18 cellular contexts compared by ENCODE assay signal in genomic region chr7:117839507-117839906, GRCh38. TPM values are rescaled to one million over a fixed set of nuclear protein-coding genes. Genes with fewer than 3 reads are reported as not detected.
DNase-seq lines count a peak whose midpoint lies in the region; ATAC-seq, FAIRE-seq and TF ChIP-seq lines count a peak whose summit lies in the region.
"Had no signal": no experiment of that assay in that cellular context is flagged by ENCODE, and none has a peak within 500 bp of the region (broad histone marks: within the 10 kb centered on the region; RNA-seq: fewer than 3 reads in every experiment).

No MANE protein-coding gene starts in this region.

- TF ChIP-seq RAD21 in GM12878 (IDR thresholded peaks at IDR 0.05; ENCODE audit: insufficient read depth, low read depth, low read length) = no peak

- RAD21 ChIA-PET in GM12878 (lab: Charles Lee; ENCODE audit: unreplicated experiment) = no interaction called here

- POLR2A ChIA-PET in GM12878 (lab: Charles Lee) (no interaction called here), HEK293T (lab: Yijun Ruan, JAX) (no interaction called here)

- no peaks in the 10 kb centered on the region for H3K79me2 ChIP-seq in GM12878 (ENCODE audit: control insufficient read depth, insufficient read depth, low read length)

- no peaks in the 10 kb centered on the region for H4K20me1 ChIP-seq in GM12878 (ENCODE audit: control insufficient read depth, insufficient read depth)

- no peak overlapping the region for H2AFZ ChIP-seq in GM12878 (ENCODE audit: control insufficient read depth, low read depth, low read length)

- peak; percentile 33 for DNase-seq in activated CD4-positive, alpha-beta T cell treated with anti-CD3 and anti-CD28 coated beads, Interleukin-2, amount 10 ng/mL, durations not matched to agents 24 days and 14 days
- DNase-seq in activated CD4-positive, alpha-beta T cell treated with anti-CD3 and anti-CD28 coated beads, Interleukin-2, amount 50 U/mL, for 48 hours = no peak
- DNase-seq in GM12878 (ENCODE audit: low read depth, low spot score) (no peak), T-helper 17 cell (no peak), HEK293T (ENCODE audit: extremely low spot score) (no peak)
- DNase-seq in NK-92 treated with Interleukin-12 subunit alpha and Interleukin-12 subunit beta, amount 100 ng/mL, for 24 hours (lab: John Stamatoyannopoulos, UW) = no peak
- DNase-seq: 8988T; activated CD8-positive, alpha-beta T cell treated with anti-CD3 and anti-CD28 coated beads for 36 hours; activated gamma-delta T cell; CD4-positive, CD25-positive, alpha-beta regulatory T cell; left ventricle myocardium superior; NCI-H1092; RPMI8226; T-helper 9 cell had no signal

- H3K4me2 ChIP-seq in GM12878 (ENCODE audit: control insufficient read depth, insufficient read depth) = no peak overlapping the region

- no peaks in the 10 kb centered on the region for H3K36me3 ChIP-seq in GM12878 (ENCODE audit: control insufficient read depth in 2 of 2, insufficient read depth in 2 of 2, low read length in 1 of 2)

- no peaks in the 10 kb centered on the region for H3K27me3 ChIP-seq in GM12878 (replicated peaks in 1 of 2; ENCODE audit: control insufficient read depth in 2 of 2, insufficient read depth in 2 of 2, low read length in 1 of 2)

- ATAC-seq in GM21723 (IDR thresholded peaks at IDR 0.05; ENCODE audit: unreplicated experiment) (peak; percentile 82), HG03139 (IDR thresholded peaks at IDR 0.05; ENCODE audit: unreplicated experiment) (peak; percentile 41), GM12878 (peak; percentile 67), T-helper 17 cell (no peak)
- ATAC-seq: activated CD8-positive, alpha-beta T cell treated with anti-CD3 and anti-CD28 coated beads for 36 hours; left ventricle myocardium superior; natural killer cell treated with Interleukin-12 subunit alpha and Interleukin-12 subunit beta and Interleukin-15 and Interleukin-18, amount 100 ng/mL, for 72 hours had no signal

- SMC1A ChIA-PET in GM12878 (lab: Charles Lee; ENCODE audit: uncharacterized antibody, unreplicated experiment) = interaction anchor here (1.2 kb wide), 1 partner anchor 86 kb away, joined by 3 read pairs; no protein-coding TSS in a partner anchor

- in situ Hi-C loops in GM12878 (cut with MboI) = no loop called here

- H3K9me3 Mint-ChIP-seq in activated CD4-positive, alpha-beta T cell treated with anti-CD3 and anti-CD28 coated beads, Interleukin-2, amount 10 ng/mL, durations not matched to agents 24 days and 14 days = no peaks in the 10 kb centered on the region

- no peak overlapping the region for H3K9ac ChIP-seq in GM12878 (ENCODE audit: control insufficient read depth, insufficient read depth, low read length)

- H3K27ac ChIP-seq in GM12878 (ENCODE audit: control insufficient read depth, insufficient read depth) = no peak overlapping the region

- no peak overlapping the region for H3K4me3 Mint-ChIP-seq in activated CD4-positive, alpha-beta T cell treated with anti-CD3 and anti-CD28 coated beads, Interleukin-2, amount 10 ng/mL, durations not matched to agents 24 days and 14 days
- H3K4me3 Mint-ChIP-seq in T-helper 17 cell = no peak overlapping the region
- H3K4me3 Mint-ChIP-seq: activated CD8-positive, alpha-beta T cell treated with anti-CD3 and anti-CD28 coated beads for 36 hours; CD4-positive, CD25-positive, alpha-beta regulatory T cell; natural killer cell treated with Interleukin-12 subunit alpha and Interleukin-12 subunit beta and Interleukin-15 and Interleukin-18, amount 100 ng/mL, for 72 hours had no signal

- no peak for TF ChIP-seq EP300 in GM12878 (IDR thresholded peaks at IDR 0.05; ENCODE audit: borderline replicate concordance in 1 of 2, control insufficient read depth in 1 of 2, low read depth in 2 of 2, low read length in 2 of 2)

- no peaks in the 10 kb centered on the region for H3K36me3 Mint-ChIP-seq in activated CD4-positive, alpha-beta T cell treated with anti-CD3 and anti-CD28 coated beads, Interleukin-2, amount 10 ng/mL, durations not matched to agents 24 days and 14 days (ENCODE audit: low read depth)
- H3K36me3 Mint-ChIP-seq in T-helper 17 cell (ENCODE audit: low read depth) = no peaks in the 10 kb centered on the region
- H3K36me3 Mint-ChIP-seq: CD4-positive, CD25-positive, alpha-beta regulatory T cell; natural killer cell treated with Interleukin-12 subunit alpha and Interleukin-12 subunit beta and Interleukin-15 and Interleukin-18, amount 100 ng/mL, for 72 hours had no signal

- no peak for FAIRE-seq in GM12878 (lab: Jason Lieb, UNC)

- intact Hi-C loops in activated CD4-positive, alpha-beta T cell treated with anti-CD3 and anti-CD28 coated beads, Interleukin-2, amount 10 ng/mL, durations not matched to agents 24 days and 14 days (cut with micrococcal nuclease) = no loop called here
- intact Hi-C loops in GM12878 (cut with micrococcal nuclease; ENCODE audit: unreplicated experiment) = no loop called here

- H3K27ac Mint-ChIP-seq in activated CD4-positive, alpha-beta T cell treated with anti-CD3 and anti-CD28 coated beads, Interleukin-2, amount 10 ng/mL, durations not matched to agents 24 days and 14 days = no peak overlapping the region
- H3K27ac Mint-ChIP-seq in T-helper 17 cell = no peak overlapping the region
- H3K27ac Mint-ChIP-seq: activated CD8-positive, alpha-beta T cell treated with anti-CD3 and anti-CD28 coated beads for 36 hours; CD4-positive, CD25-positive, alpha-beta regulatory T cell; natural killer cell treated with Interleukin-12 subunit alpha and Interleukin-12 subunit beta and Interleukin-15 and Interleukin-18, amount 100 ng/mL, for 72 hours had no signal

- H3K4me1 ChIP-seq in GM12878 (ENCODE audit: control insufficient read depth, insufficient read depth, low read length) = no peaks in the 10 kb centered on the region

- H3K9me3 ChIP-seq in GM12878 (replicated peaks; ENCODE audit: control insufficient read depth, insufficient read depth, low read length) (no peaks in the 10 kb centered on the region; the same call in 2 of the 3 replicates), T-helper 17 cell (ENCODE audit: control insufficient read depth, low read length, poor library complexity, severe bottlenecking) (peaks cover 2% of the 10 kb centered on the region)

- no peak for TF ChIP-seq CTCF in GM12878 (IDR thresholded peaks at IDR 0.05 in 2 of 3, conservative IDR thresholded peaks at IDR 0.05 in 1 of 3; ENCODE audit: control insufficient read depth in 2 of 3, extremely low read depth in 1 of 3, insufficient read depth in 1 of 3, low read depth in 3 of 3, low read length in 3 of 3)

- no peaks in the 10 kb centered on the region for H3K27me3 Mint-ChIP-seq in activated CD4-positive, alpha-beta T cell treated with anti-CD3 and anti-CD28 coated beads, Interleukin-2, amount 10 ng/mL, durations not matched to agents 24 days and 14 days
- H3K27me3 Mint-ChIP-seq in T-helper 17 cell = no peaks in the 10 kb centered on the region
- H3K27me3 Mint-ChIP-seq: activated CD8-positive, alpha-beta T cell treated with anti-CD3 and anti-CD28 coated beads for 36 hours; CD4-positive, CD25-positive, alpha-beta regulatory T cell; natural killer cell treated with Interleukin-12 subunit alpha and Interleukin-12 subunit beta and Interleukin-15 and Interleukin-18, amount 100 ng/mL, for 72 hours had no signal

- H3K4me1 Mint-ChIP-seq in activated CD4-positive, alpha-beta T cell treated with anti-CD3 and anti-CD28 coated beads, Interleukin-2, amount 10 ng/mL, durations not matched to agents 24 days and 14 days = no peaks in the 10 kb centered on the region
- H3K4me1 Mint-ChIP-seq in T-helper 17 cell = no peaks in the 10 kb centered on the region
- H3K4me1 Mint-ChIP-seq: CD4-positive, CD25-positive, alpha-beta regulatory T cell had no signal

- BruUV-seq in GM12878 (replicated peaks; lab: Mats Ljungman, UMichigan) = no TSS peak

- TF ChIP-seq POLR2A in GM12878 (IDR thresholded peaks at IDR 0.05; ENCODE audit: low read depth, low read length) = no peak

- CTCF ChIA-PET in GM12878 (lab: Yijun Ruan, JAX) (no interaction called here), HEK293T (lab: Yijun Ruan, JAX) (no interaction called here)

- H3K4me3 ChIP-seq in GM12878 = no peak overlapping the region

TF ChIP-seq in GM12878, 131 proteins besides CTCF, POLR2A, EP300 and RAD21 (continues in another document):
- no peak for TF ChIP-seq SMAD1 (IDR thresholded peaks at IDR 0.05; ENCODE audit: low read depth, partially characterized antibody)

TF ChIP-seq in HEK293T, 16 proteins besides CTCF, POLR2A, EP300 and RAD21 (continues in another document):
- no peak for TF ChIP-seq BHLHE40 (IDR thresholded peaks at IDR 0.05; ENCODE audit: borderline replicate concordance)
- no peak for TF ChIP-seq ELF4 (IDR thresholded peaks at IDR 0.05)
- no peak for TF ChIP-seq TARDBP (IDR thresholded peaks at IDR 0.05)
- TF ChIP-seq NFRKB (IDR thresholded peaks at IDR 0.05) = no peak
- TF ChIP-seq ZNF384 (IDR thresholded peaks at IDR 0.05) = no peak

RNA-seq across cellular contexts. Expression of gene CTTNBP2, which starts 33.7 kb away (rescaled TPM):
- not detected in 2 replicates for total RNA-seq in activated CD4-positive, alpha-beta T cell treated with anti-CD3 and anti-CD28 coated beads, Interleukin-2, amount 10 ng/mL, durations not matched to agents 24 days and 14 days
- 0.10 TPM in 1 of 2 replicates, not detected in the other for total RNA-seq in GM12878 (2013; cell fraction: nucleolus; rRNA removed)
- 0.05 TPM in 1 of 2 replicates, not detected in the other for total RNA-seq in GM12878 (2014; rRNA removed)
- not detected in 2 replicates for total RNA-seq in GM12878 (2014; rRNA removed; fragmentation: Illumina TruSeq; extraction: Trizol)
- total RNA-seq in GM12878 (2021) = not detected in 2 replicates
- polyA plus RNA-seq in GM12878 (2011; ENCODE audit: low read depth) = not detected
- 0.42 and 0.43 TPM in 2 replicates for polyA plus RNA-seq in GM12878 (2011; rRNA removed)
- polyA plus RNA-seq in GM12878 (2011; cell fraction: cytosol; rRNA removed) = 0.04 and 0.10 TPM in 2 replicates
- polyA plus RNA-seq in GM12878 (2011; cell fraction: nucleus; rRNA removed) = 0.18 and 0.75 TPM in 2 replicates
- polyA plus RNA-seq in GM12878 (2012) = 0.10 TPM in 1 of 2 replicates, not detected in the other
- not detected in 2 replicates for polyA plus RNA-seq in GM12878 (2014; fragmentation: Illumina TruSeq; extraction: Trizol)
- polyA plus RNA-seq in GM12878 (2014; fragmentation: Nextera tagmentation; extraction: Ambion mirVana) = not detected
- 0.04 TPM in 1 of 2 replicates, not detected in the other for polyA plus RNA-seq in GM12878 (2014; rRNA removed)
- not detected for polyA plus RNA-seq in GM12878 (2016; fragmentation: Nextera tagmentation; extraction: Ambion mirVana)
- polyA minus RNA-seq in GM12878 (2011; rRNA and poly(A)+ RNA removed) = 0.62 and 1.2 TPM in 2 replicates
- polyA minus RNA-seq in GM12878 (2011; cell fraction: cytosol; rRNA and poly(A)+ RNA removed) = not detected in 2 replicates
- polyA minus RNA-seq in GM12878 (2011; cell fraction: nucleus; rRNA and poly(A)+ RNA removed) = 0.19 and 0.24 TPM in 2 replicates
- under 1 TPM in 1 of 2 donors, not detected in 1; 0.39 TPM for total RNA-seq in T-helper 17 cell
- total RNA-seq: activated CD8-positive, alpha-beta T cell treated with anti-CD3 and anti-CD28 coated beads for 36 hours; CD4-positive, CD25-positive, alpha-beta regulatory T cell; pulmonary artery endothelial cell had no signal
- polyA plus RNA-seq: CD4-positive, CD25-positive, alpha-beta regulatory T cell had no signal
